15 cellular contexts compared by ENCODE assay signal in genomic region chr6:27141472-27142015, GRCh38.
DNase-seq lines count a peak whose midpoint lies in the region; ATAC-seq and TF ChIP-seq lines count a peak whose summit lies in the region.
"Had no signal": no experiment of that assay in that cellular context is flagged by ENCODE, and none has a peak within 500 bp of the region (broad histone marks: within the 10 kb centered on the region; RNA-seq: fewer than 3 reads in every experiment).

No MANE protein-coding gene starts in this region.

- TF ChIP-seq CTCF in osteocyte (IDR thresholded peaks at IDR 0.05) = no peak

- no peak overlapping the region for H2AFZ ChIP-seq in Karpas-422 (ENCODE audit: low read length)

- peaks cover 19% of the 10 kb centered on the region for H3K79me2 ChIP-seq in Karpas-422 (ENCODE audit: low read length)

- no peaks in the 10 kb centered on the region for H3K9me2 ChIP-seq in Karpas-422 (replicated peaks; ENCODE audit: insufficient read depth, low read length)

- 0 out of 2 replicates have a peak, but pooled peaks cover 8% of the 10 kb centered on the region for H3K36me3 ChIP-seq in Karpas-422 (ENCODE audit: insufficient read depth, low read length)

- peaks cover 12% of the 10 kb centered on the region for H3K36me3 Mint-ChIP-seq in activated CD8-positive, alpha-beta memory T cell treated with anti-CD3 and anti-CD28 coated beads, Interleukin-2, amount 10 ng/mL, durations not matched to agents 7 days and 5 days
- H3K36me3 Mint-ChIP-seq in activated naive CD4-positive, alpha-beta T cell treated with anti-CD3 and anti-CD28 coated beads, Interleukin-2, amount 50 U/mL, for 72 hours = peaks cover 9 to 13% of the 10 kb centered on the region in 2 donors
- peaks cover 2% of the 10 kb centered on the region for H3K36me3 Mint-ChIP-seq in osteocyte (ENCODE audit: unreplicated experiment)

- no peaks in the 10 kb centered on the region for H3K9me3 ChIP-seq in Karpas-422 (ENCODE audit: low read length)

- CTCF ChIA-PET in activated CD8-positive, alpha-beta memory T cell treated with anti-CD3 and anti-CD28 coated beads, Interleukin-2, amount 10 ng/mL, durations not matched to agents 7 days and 5 days (lab: Charles Lee) = no interaction called here

- H3K4me2 ChIP-seq in Karpas-422 (ENCODE audit: low read depth, low read length, poor library complexity, severe bottlenecking) = peak overlapping the region; percentile 66

- no peaks in the 10 kb centered on the region for H3K27me3 ChIP-seq in Karpas-422 (ENCODE audit: low read length)

- H3K4me3 Mint-ChIP-seq in activated CD8-positive, alpha-beta memory T cell treated with anti-CD3 and anti-CD28 coated beads, Interleukin-2, amount 10 ng/mL, durations not matched to agents 7 days and 5 days = peak overlapping the region; percentile 70
- peak overlapping the region; percentile 60 for H3K4me3 Mint-ChIP-seq in osteocyte (ENCODE audit: unreplicated experiment)

- H3K9ac ChIP-seq in Karpas-422 (ENCODE audit: low read length) = peak overlapping the region; percentile 47

- peaks cover 46% of the 10 kb centered on the region for H3K4me1 Mint-ChIP-seq in activated CD8-positive, alpha-beta memory T cell treated with anti-CD3 and anti-CD28 coated beads, Interleukin-2, amount 10 ng/mL, durations not matched to agents 7 days and 5 days
- H3K4me1 Mint-ChIP-seq in osteocyte (ENCODE audit: unreplicated experiment) = peaks cover 51% of the 10 kb centered on the region

- H3K4me3 ChIP-seq in Karpas-422 (ENCODE audit: low read length) = peak overlapping the region; percentile 45

- peaks cover 63% of the 10 kb centered on the region for H3K4me1 ChIP-seq in Karpas-422 (ENCODE audit: low read length)

- H4K20me1 ChIP-seq in Karpas-422 (ENCODE audit: insufficient read depth, low read depth, low read length) = no peaks in the 10 kb centered on the region

- H3K27me3 Mint-ChIP-seq in activated CD8-positive, alpha-beta memory T cell treated with anti-CD3 and anti-CD28 coated beads, Interleukin-2, amount 10 ng/mL, durations not matched to agents 7 days and 5 days = no peaks in the 10 kb centered on the region
- no peaks in the 10 kb centered on the region for H3K27me3 Mint-ChIP-seq in osteocyte (ENCODE audit: unreplicated experiment)
- H3K27me3 Mint-ChIP-seq: dendritic cell treated with granulocyte-macrophage colony-stimulating factor and Interleukin-4, amounts not matched to agents 40 ng/mL and 50 ng/mL, for 4 days had no signal

- no peak for ATAC-seq in activated CD8-positive, alpha-beta memory T cell treated with anti-CD3 and anti-CD28 coated beads, Interleukin-2, amount 10 ng/mL, durations not matched to agents 7 days and 5 days
- ATAC-seq in activated naive CD4-positive, alpha-beta T cell treated with anti-CD3 and anti-CD28 coated beads, Interleukin-2, amount 50 U/mL, for 72 hours = no peak
- ATAC-seq in HG03520 (IDR thresholded peaks at IDR 0.05; ENCODE audit: unreplicated experiment) (no peak), HG03025 (IDR thresholded peaks at IDR 0.05; ENCODE audit: low FRiP score, unreplicated experiment) (no peak), GM21390 (IDR thresholded peaks at IDR 0.05; ENCODE audit: unreplicated experiment) (no peak)
- ATAC-seq: right cardiac atrium had no signal

- no peaks in the 10 kb centered on the region for H3K9me3 Mint-ChIP-seq in activated CD8-positive, alpha-beta memory T cell treated with anti-CD3 and anti-CD28 coated beads, Interleukin-2, amount 10 ng/mL, durations not matched to agents 7 days and 5 days (ENCODE audit: low read depth)
- H3K9me3 Mint-ChIP-seq in activated naive CD4-positive, alpha-beta T cell treated with anti-CD3 and anti-CD28 coated beads, Interleukin-2, amount 50 U/mL, for 72 hours = no peaks in the 10 kb centered on the region
- no peaks in the 10 kb centered on the region for H3K9me3 Mint-ChIP-seq in osteocyte (ENCODE audit: unreplicated experiment)
- H3K9me3 Mint-ChIP-seq: dendritic cell treated with granulocyte-macrophage colony-stimulating factor and Interleukin-4, amounts not matched to agents 40 ng/mL and 50 ng/mL, for 4 days had no signal

- H3K27ac ChIP-seq in Karpas-422 (ENCODE audit: low read length) = peak overlapping the region; percentile 57

- H3K27ac Mint-ChIP-seq in activated CD8-positive, alpha-beta memory T cell treated with anti-CD3 and anti-CD28 coated beads, Interleukin-2, amount 10 ng/mL, durations not matched to agents 7 days and 5 days = peak overlapping the region; percentile 93
- H3K27ac Mint-ChIP-seq in activated naive CD4-positive, alpha-beta T cell treated with anti-CD3 and anti-CD28 coated beads, Interleukin-2, amount 50 U/mL, for 72 hours = peak overlapping the region; percentile 95 to 97
- no peak overlapping the region for H3K27ac Mint-ChIP-seq in osteocyte (ENCODE audit: unreplicated experiment)
- H3K27ac Mint-ChIP-seq: dendritic cell treated with granulocyte-macrophage colony-stimulating factor and Interleukin-4, amounts not matched to agents 40 ng/mL and 50 ng/mL, for 4 days had no signal

- DNase-seq in activated CD8-positive, alpha-beta memory T cell treated with anti-CD3 and anti-CD28 coated beads, Interleukin-2, amount 10 ng/mL, durations not matched to agents 7 days and 5 days = no peak
- no peak for DNase-seq in activated CD8-positive, alpha-beta memory T cell treated with anti-CD3 and anti-CD28 coated beads, Interleukin-2, amount 50 U/mL, for 48 hours
- DNase-seq in Karpas-422 (peak; percentile 57), osteocyte (ENCODE audit: extremely low spot score, unreplicated experiment) (no peak)
- DNase-seq in activated naive CD4-positive, alpha-beta T cell treated with anti-CD3 and anti-CD28 coated beads, Interleukin-2, amount 50 U/mL, for 72 hours (ENCODE audit: low spot score in 2 of 2) = no peak
- DNase-seq: activated gamma-delta T cell, KG1, mammary epithelial cell, NCI-H774, right cardiac atrium, T-helper 9 cell had no signal
